ENCODE assay signal across 1 cellular context in genomic region chr20:49281059-49281912, GRCh38.
TF ChIP-seq lines count a peak whose summit lies in the region.

No MANE protein-coding gene starts in this region.

TF ChIP-seq in IMR-90, 13 proteins besides CTCF, POLR2A, EP300 and RAD21 (continued from another document):
- TF ChIP-seq USF2 (IDR thresholded peaks at IDR 0.05; ENCODE audit: low read depth, low read length) (no peak), NFE2L2 (IDR thresholded peaks at IDR 0.05; ENCODE audit: low read depth, low read length) (no peak), SMC3 (IDR thresholded peaks at IDR 0.05; ENCODE audit: low read depth, low read length) (no peak), MAFK (IDR thresholded peaks at IDR 0.05; ENCODE audit: low read depth, low read length) (no peak), FOS (IDR thresholded peaks at IDR 0.05; ENCODE audit: low read depth, low read length) (no peak)
